27 cellular contexts compared by ENCODE assay signal in genomic region chr17:15926039-15926740, GRCh38. TPM values are rescaled to one million over a fixed set of nuclear protein-coding genes. Genes with fewer than 3 reads are reported as not detected.
DNase-seq lines count a peak whose midpoint lies in the region; ATAC-seq, FAIRE-seq and TF ChIP-seq lines count a peak whose summit lies in the region.
"Had no signal": no experiment of that assay in that cellular context is flagged by ENCODE, and none has a peak within 500 bp of the region (broad histone marks: within the 10 kb centered on the region; RNA-seq: fewer than 3 reads in every experiment).

No MANE protein-coding gene starts in this region.

- peaks cover 7% of the 10 kb centered on the region for H3K9me3 ChIP-seq in SJCRH30 (replicated peaks)
- H3K9me3 ChIP-seq in H1 (ENCODE audit: insufficient read depth in 2 of 2, low read depth in 1 of 2, low read length in 1 of 2) = no peaks in the 10 kb centered on the region
- no peaks in the 10 kb centered on the region for H3K9me3 ChIP-seq in mesenchymal stem cell (ENCODE audit: control insufficient read depth, low read length)
- peaks cover 0 to 8% (median 5%) of the 10 kb centered on the region in 8 donors for H3K9me3 ChIP-seq in spleen
- H3K9me3 ChIP-seq: BLaER1, lower lobe of right lung, ovary had no signal

- H3K36me3 ChIP-seq in SJCRH30 = no peaks in the 10 kb centered on the region
- no peaks in the 10 kb centered on the region for H3K36me3 ChIP-seq in H1 (ENCODE audit: control insufficient read depth in 2 of 4, insufficient read depth in 4 of 4, low read length in 3 of 4)
- no peaks in the 10 kb centered on the region for H3K36me3 ChIP-seq in mesenchymal stem cell (ENCODE audit: control insufficient read depth in 1 of 2, insufficient read depth in 2 of 2, low read depth in 1 of 2, low read length in 2 of 2)
- H3K36me3 ChIP-seq in spleen = no peaks in the 10 kb centered on the region
- H3K36me3 ChIP-seq: BLaER1, heart left ventricle, lower lobe of right lung, ovary, tibial artery had no signal

- H2BK15ac ChIP-seq in H1 (ENCODE audit: low read length) (no peak overlapping the region), mesenchymal stem cell (ENCODE audit: low read depth, poor library complexity, severe bottlenecking) (no peak overlapping the region)

- no peak overlapping the region for H2BK20ac ChIP-seq in H1 (ENCODE audit: low read length)

- H4K8ac ChIP-seq in H1 (ENCODE audit: extremely low read depth, insufficient read depth, low read length) = no peak overlapping the region
- H4K8ac ChIP-seq in mesenchymal stem cell (ENCODE audit: low read length) = no peak overlapping the region

- H3K23me2 ChIP-seq in H1 (ENCODE audit: low read depth, low read length) = no peaks in the 10 kb centered on the region; the same call in 1 of the 2 replicates

- H2AK5ac ChIP-seq in H1 (ENCODE audit: low read depth, low read length) (peak overlapping the region; percentile 40; the same call in 1 of the 2 replicates), mesenchymal stem cell (ENCODE audit: low read length, severe bottlenecking) (no peak overlapping the region)

- intact Hi-C loops in spleen (cut with DNase I; ENCODE audit: low total_unique reads) = no loop called here

- H3K56ac ChIP-seq in H1 (replicated peaks; ENCODE audit: insufficient read length, low read depth, low read length) = no peak overlapping the region

- no peaks in the 10 kb centered on the region for H4K20me1 ChIP-seq in H1 (replicated peaks in 1 of 2; ENCODE audit: control insufficient read depth in 1 of 2, insufficient read depth in 2 of 2, low read length in 2 of 2)
- H4K20me1 ChIP-seq: BLaER1 had no signal

- H3K4me3 ChIP-seq in SJCRH30 = no peak overlapping the region
- H3K4me3 ChIP-seq in H1 (ENCODE audit: extremely low read depth in 1 of 4, insufficient read depth in 2 of 4, low read depth in 3 of 4, low read length in 4 of 4) = no peak overlapping the region
- H3K4me3 ChIP-seq in mesenchymal stem cell (ENCODE audit: insufficient read depth in 1 of 2, low read depth in 1 of 2, low read length in 2 of 2) = no peak overlapping the region
- H3K4me3 ChIP-seq in spleen = no peak overlapping the region
- no peak overlapping the region for H3K4me3 ChIP-seq in foreskin fibroblast (ENCODE audit: low read depth in 1 of 2, low read length in 2 of 2)
- H3K4me3 ChIP-seq: BLaER1, heart left ventricle, lower lobe of right lung, ovary, tibial artery had no signal

- no peak for FAIRE-seq in H1 (lab: Jason Lieb, UNC)
- FAIRE-seq: GM12891, keratinocyte had no signal

- ATAC-seq in GM19455 (IDR thresholded peaks at IDR 0.05; ENCODE audit: unreplicated experiment) (no peak), esophagus mucosa (no peak)
- ATAC-seq: activated CD8-positive, alpha-beta T cell treated with anti-CD3 and anti-CD28 coated beads for 36 hours; activated naive CD4-positive, alpha-beta T cell treated with anti-CD3 and anti-CD28 coated beads, Interleukin-2, amount 50 U/mL, for 72 hours; lower lobe of right lung had no signal

- H3K23ac ChIP-seq in H1 (ENCODE audit: insufficient read length) (no peak overlapping the region), mesenchymal stem cell (ENCODE audit: low read length in 2 of 2) (no peak overlapping the region)

- POLR2A ChIA-PET in H1 (lab: Charles Lee; ENCODE audit: partially characterized antibody) = interaction anchor here (1.4 kb wide), 1 partner anchor 10 kb away, joined by 5 read pairs; no protein-coding TSS in a partner anchor

- H2BK12ac ChIP-seq in H1 (ENCODE audit: low read depth, low read length) (no peak overlapping the region), mesenchymal stem cell (ENCODE audit: low read length in 2 of 2) (no peak overlapping the region)

- H2BK5ac ChIP-seq in H1 (ENCODE audit: low read depth, low read length) (no peak overlapping the region), mesenchymal stem cell (ENCODE audit: low read depth, low read length, poor library complexity, severe bottlenecking) (no peak overlapping the region)

- H2BK120ac ChIP-seq in H1 (replicated peaks; ENCODE audit: low read depth, low read length) = no peak overlapping the region
- H2BK120ac ChIP-seq in mesenchymal stem cell (ENCODE audit: low read depth, low read length) = no peak overlapping the region

- no peak overlapping the region for H3K14ac ChIP-seq in H1 (ENCODE audit: insufficient read length)
- H3K14ac ChIP-seq in mesenchymal stem cell (ENCODE audit: low read length in 2 of 2) = no peak overlapping the region

- TF ChIP-seq POLR2A in H1 (IDR thresholded peaks at IDR 0.05; ENCODE audit: control extremely low read depth in 1 of 2, low read depth in 2 of 2, low read length in 2 of 2) (no peak), spleen (IDR thresholded peaks at IDR 0.05) (no peak)

- no peak overlapping the region for H3K9ac ChIP-seq in H1 (replicated peaks in 1 of 4; ENCODE audit: extremely low read depth in 1 of 4, low read depth in 3 of 4, low read length in 3 of 4)
- no peak overlapping the region for H3K9ac ChIP-seq in mesenchymal stem cell (ENCODE audit: low read length)
- H3K9ac ChIP-seq: BLaER1 had no signal

- no peaks in the 10 kb centered on the region for H3K79me2 ChIP-seq in H1 (ENCODE audit: control insufficient read depth in 1 of 2, insufficient read depth in 2 of 2, low read length in 2 of 2)

- H3K4ac ChIP-seq in H1 (replicated peaks; ENCODE audit: insufficient read length, low read depth, low read length) (no peak overlapping the region), mesenchymal stem cell (ENCODE audit: low read depth in 1 of 2, low read length in 2 of 2) (peak overlapping the region in 1 of 2 experiments; percentile 25)

- H3K27me3 ChIP-seq in SJCRH30 (no peaks in the 10 kb centered on the region), H1 (replicated peaks in 1 of 4; ENCODE audit: control insufficient read depth in 3 of 4, extremely low read depth in 1 of 4, insufficient read depth in 3 of 4, low read length in 3 of 4) (no peaks in the 10 kb centered on the region; a peak in 1 of 7 replicates), mesenchymal stem cell (ENCODE audit: control insufficient read depth in 1 of 2, insufficient read depth in 1 of 2, low read length in 2 of 2) (peaks cover 0 to 16% of the 10 kb centered on the region in 2 experiments), spleen (replicated peaks in 1 of 7) (peaks cover 0 to 25% (median 0%) of the 10 kb centered on the region in 7 donors)
- H3K27me3 ChIP-seq: BLaER1, heart left ventricle, ovary had no signal

- H3K27ac ChIP-seq in SJCRH30 (no peak overlapping the region), H1 (ENCODE audit: low read depth, low read length) (no peak overlapping the region), mesenchymal stem cell (ENCODE audit: low read length, poor library complexity, severe bottlenecking) (no peak overlapping the region), spleen (no peak overlapping the region)
- H3K27ac ChIP-seq: BLaER1, epithelial cell of prostate, heart left ventricle, lower lobe of right lung, ovary, tibial artery had no signal

- H3K4me2 ChIP-seq in H1 (ENCODE audit: insufficient read depth in 1 of 2, low read depth in 2 of 2, low read length in 2 of 2) = no peak overlapping the region
- no peak overlapping the region for H3K4me2 ChIP-seq in mesenchymal stem cell (ENCODE audit: low read length, poor library complexity, severe bottlenecking)
- H3K4me2 ChIP-seq: BLaER1 had no signal

- no peak for TF ChIP-seq RAD21 in H1 (IDR thresholded peaks at IDR 0.05 in 1 of 2, conservative IDR thresholded peaks at IDR 0.05 in 1 of 2; ENCODE audit: low read depth in 2 of 2, low read length in 2 of 2)

- peak; percentile 86 to 90 for DNase-seq in SJCRH30
- DNase-seq in H1 (ENCODE audit: low read depth in 1 of 2, low spot score in 2 of 2) = no peak
- peak; percentile 46 for DNase-seq in mesenchymal stem cell
- peak; percentile 40 for DNase-seq in spleen
- DNase-seq in foreskin fibroblast = no peak
- DNase-seq: activated CD4-positive, alpha-beta T cell treated with anti-CD3 and anti-CD28 coated beads for 1 hour; activated CD8-positive, alpha-beta T cell treated with anti-CD3 and anti-CD28 coated beads for 36 hours; H9; Kasumi-1; lower lobe of right lung; NCI-H1417 treated with DMSO at 0.1 percent for 48 hours; NCI-H2081; NCI-H2227 treated with DMSO at 0.1 percent for 48 hours; NCI-H526; nephron progenitor cell; ovary; stimulated activated CD4-positive, alpha-beta T cell treated with anti-CD3 and anti-CD28 coated beads, Interleukin-12 subunit alpha, Interleukin-12 subunit beta, amount 100 ng/mL, for 4 hours; stimulated activated CD4-positive, alpha-beta T cell treated with anti-CD3 and anti-CD28 coated beads, Interleukin-2, amount 100 ng/mL, for 48 hours; tibial artery had no signal

- no peak overlapping the region for H4K91ac ChIP-seq in H1 (replicated peaks; ENCODE audit: insufficient read length, low read length)
- H4K91ac ChIP-seq in mesenchymal stem cell (ENCODE audit: low read length) = peak overlapping the region; percentile 73

- H2AFZ ChIP-seq in H1 (ENCODE audit: low read length) = no peak overlapping the region
- H2AFZ ChIP-seq in mesenchymal stem cell (ENCODE audit: low read depth, low read length) = no peak overlapping the region

- TF ChIP-seq CTCF in H1 (IDR thresholded peaks at IDR 0.05; ENCODE audit: control extremely low read depth in 1 of 3, insufficient read depth in 1 of 3, low read depth in 1 of 3, low read length in 3 of 3) = no peak
- no peak for TF ChIP-seq CTCF in spleen (IDR thresholded peaks at IDR 0.05 in 8 of 11, conservative IDR thresholded peaks at IDR 0.05 in 3 of 11)
- TF ChIP-seq CTCF in foreskin fibroblast (IDR thresholded peaks at IDR 0.05; ENCODE audit: low read depth, low read length) = no peak

- 90% methylated on average over 9 of the region's 9 CpGs; no CpG with 5 or more reads in 1 of the 2 experiments for WGBS in H1 (ENCODE audit: extremely low coverage in 1 of 2, insufficient coverage in 1 of 2, insufficient read length in 1 of 2, insufficient replicate concordance in 2 of 2, low coverage in 1 of 2, low lambda C conversion rate in 2 of 2, missing lambda C conversion rate in 1 of 2), 2 experiments
- WGBS in mesenchymal stem cell = 81% methylated on average over 9 of the region's 9 CpGs
- WGBS in spleen, 5 donors = 76 to 88% (median 81%) methylated on average over 9 of the region's 9 CpGs

- H3K79me1 ChIP-seq in H1 (ENCODE audit: low read depth, low read length) (no peaks in the 10 kb centered on the region), mesenchymal stem cell (replicated peaks; ENCODE audit: low read length, poor library complexity, severe bottlenecking) (no peaks in the 10 kb centered on the region)

- H4K5ac ChIP-seq in H1 (ENCODE audit: insufficient read length, low read depth, low read length) = no peak overlapping the region

- TF ChIP-seq EP300 in H1 (IDR thresholded peaks at IDR 0.05; ENCODE audit: borderline replicate concordance in 1 of 2, low read depth in 2 of 2, low read length in 2 of 2) = no peak

- H3K18ac ChIP-seq in H1 (ENCODE audit: extremely low read depth, low read length) (no peak overlapping the region), mesenchymal stem cell (ENCODE audit: low read depth in 1 of 2, low read length in 2 of 2) (peak overlapping the region in 1 of 2 experiments; percentile 67)

- CTCF ChIA-PET in H1 (lab: Charles Lee; ENCODE audit: partially characterized antibody) = interaction anchor here (0.6 to 1.5 kb wide), 4 partner anchors 10 to 18 kb away, joined by 3 read pairs; partner anchors contain the start of gene ADORA2B

- peaks cover 18% of the 10 kb centered on the region for H3K4me1 ChIP-seq in SJCRH30
- no peaks in the 10 kb centered on the region for H3K4me1 ChIP-seq in H1 (replicated peaks in 1 of 4; ENCODE audit: control insufficient read depth in 3 of 4, insufficient read depth in 4 of 4, low read length in 3 of 4)
- no peaks in the 10 kb centered on the region for H3K4me1 ChIP-seq in mesenchymal stem cell (ENCODE audit: control insufficient read depth, insufficient read depth, low read depth, low read length)
- peaks cover 0 to 17% (median 6%) of the 10 kb centered on the region in 6 donors for H3K4me1 ChIP-seq in spleen
- H3K4me1 ChIP-seq: lower lobe of right lung, tibial artery had no signal

RNA-seq across cellular contexts. Expression of gene ADORA2B, which starts 18.7 kb away (rescaled TPM):
- total RNA-seq in SJCRH30 (2014; rRNA removed; shearing (Covaris generic)) = 15.1 TPM in 2 replicates
- 2.6 and 3.3 TPM in 2 replicates for total RNA-seq in H1 (2021; fragmentation: NEBNext Ultra II Directional; extraction: Animal tissue kit (Norgen Biotek cat#: 25700))
- polyA plus RNA-seq in H1 (2011; rRNA removed) (6.9 and 8.2 TPM in 2 replicates), spleen (under 1 TPM; 0.13 to 0.23 (median 0.16) TPM)
- polyA plus RNA-seq in H1 (2011; cell fraction: cytosol; rRNA removed) = 4.8 TPM
- 4.8 TPM for polyA plus RNA-seq in H1 (2011; cell fraction: nucleus; rRNA removed)
- 4.1 to 5.4 TPM (median 4.3 TPM) in 4 replicates for polyA plus RNA-seq in H1 (2012, experiment 1 of 2)
- polyA plus RNA-seq in H1 (2012, experiment 2 of 2) = 3.7 TPM
- polyA plus RNA-seq in H1 (2013, experiment 1 of 2) = 1.9 TPM
- 2.3 TPM for polyA plus RNA-seq in H1 (2013, experiment 2 of 2)
- 6.0 TPM in 2 replicates for polyA minus RNA-seq in H1 (2011; rRNA and poly(A)+ RNA removed)
- polyA minus RNA-seq in H1 (2011; cell fraction: cytosol; rRNA and poly(A)+ RNA removed) = 3.7 TPM
- 7.1 TPM for polyA minus RNA-seq in H1 (2011; cell fraction: nucleus; rRNA and poly(A)+ RNA removed)
- 23.8 TPM for polyA plus RNA-seq in mesenchymal stem cell (2013, experiment 1 of 2)
- 25.7 TPM for polyA plus RNA-seq in mesenchymal stem cell (2013, experiment 2 of 2)
- total RNA-seq in spleen (1 to 10 TPM in 2 of 7 donors, under 1 TPM in 3, not detected in 2; 0.77 to 2.7 (median 0.92) TPM), esophagus mucosa (13.1 TPM)

Comparison
In these comparisons a context has a peak if more than half of its experiments do, and no peak if none do; other contexts are left out.
1. DNase-seq: peak in SJCRH30 (2 of 2), mesenchymal stem cell (single experiment) and spleen (single experiment); none in H1 (0 of 2) and foreskin fibroblast (0 of 2).